Comparison of ENCODE assay signal across 1 cellular context in the genomic region with DNA sequence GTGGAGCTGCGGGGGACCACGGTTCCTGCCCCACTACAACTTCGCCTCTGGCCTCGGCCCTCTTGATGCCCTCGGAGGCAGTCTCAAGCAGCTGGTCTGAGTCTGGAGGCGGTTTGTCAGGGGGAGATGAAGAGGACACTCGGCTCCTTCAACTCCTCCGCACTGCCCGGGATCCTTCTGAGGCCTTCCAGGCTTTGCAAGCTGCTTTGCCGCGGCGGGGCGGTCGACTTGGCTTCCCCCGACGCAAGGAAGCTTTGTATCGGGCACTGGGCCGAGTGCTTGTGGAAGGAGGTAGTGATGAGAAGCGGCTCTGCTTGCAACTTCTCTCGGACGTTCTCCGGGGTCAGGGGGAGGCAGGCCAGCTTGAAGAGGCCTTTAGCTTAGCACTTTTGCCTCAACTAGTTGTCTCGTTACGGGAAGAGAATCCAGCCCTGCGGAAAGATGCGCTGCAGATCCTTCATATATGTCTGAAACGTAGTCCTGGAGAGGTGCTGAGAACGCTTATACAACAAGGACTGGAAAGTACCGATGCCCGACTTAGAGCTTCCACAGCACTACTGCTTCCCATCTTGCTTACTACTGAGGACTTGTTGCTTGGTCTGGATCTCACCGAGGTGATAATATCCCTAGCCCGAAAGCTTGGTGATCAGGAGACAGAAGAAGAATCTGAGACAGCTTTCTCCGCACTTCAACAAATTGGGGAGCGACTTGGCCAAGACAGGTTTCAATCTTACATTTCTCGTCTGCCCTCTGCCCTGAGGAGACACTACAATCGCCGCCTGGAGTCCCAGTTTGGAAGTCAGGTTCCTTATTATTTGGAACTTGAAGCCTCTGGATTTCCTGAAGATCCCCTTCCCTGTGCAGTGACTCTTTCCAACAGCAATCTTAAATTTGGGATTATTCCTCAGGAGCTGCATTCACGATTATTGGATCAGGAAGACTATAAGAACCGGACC.
TF ChIP-seq lines count a peak whose summit lies in the region.

No MANE protein-coding gene starts in this region.

TF ChIP-seq in K562, 482 proteins besides CTCF, POLR2A, EP300 and RAD21:
- TF ChIP-seq KAT7 (CRISPR knock-in tag; IDR thresholded peaks at IDR 0.05; ENCODE audit: borderline replicate concordance): no peak
- no peak for TF ChIP-seq ZNF165 (CRISPR knock-in tag; IDR thresholded peaks at IDR 0.05; ENCODE audit: borderline replicate concordance)
- TF ChIP-seq ZZZ3 (IDR thresholded peaks at IDR 0.05): no peak
- TF ChIP-seq HNRNPH1 (optimal IDR thresholded peaks at IDR 0.05; ENCODE audit: low read depth, low read length): no peak
- TF ChIP-seq, protein P1, sequence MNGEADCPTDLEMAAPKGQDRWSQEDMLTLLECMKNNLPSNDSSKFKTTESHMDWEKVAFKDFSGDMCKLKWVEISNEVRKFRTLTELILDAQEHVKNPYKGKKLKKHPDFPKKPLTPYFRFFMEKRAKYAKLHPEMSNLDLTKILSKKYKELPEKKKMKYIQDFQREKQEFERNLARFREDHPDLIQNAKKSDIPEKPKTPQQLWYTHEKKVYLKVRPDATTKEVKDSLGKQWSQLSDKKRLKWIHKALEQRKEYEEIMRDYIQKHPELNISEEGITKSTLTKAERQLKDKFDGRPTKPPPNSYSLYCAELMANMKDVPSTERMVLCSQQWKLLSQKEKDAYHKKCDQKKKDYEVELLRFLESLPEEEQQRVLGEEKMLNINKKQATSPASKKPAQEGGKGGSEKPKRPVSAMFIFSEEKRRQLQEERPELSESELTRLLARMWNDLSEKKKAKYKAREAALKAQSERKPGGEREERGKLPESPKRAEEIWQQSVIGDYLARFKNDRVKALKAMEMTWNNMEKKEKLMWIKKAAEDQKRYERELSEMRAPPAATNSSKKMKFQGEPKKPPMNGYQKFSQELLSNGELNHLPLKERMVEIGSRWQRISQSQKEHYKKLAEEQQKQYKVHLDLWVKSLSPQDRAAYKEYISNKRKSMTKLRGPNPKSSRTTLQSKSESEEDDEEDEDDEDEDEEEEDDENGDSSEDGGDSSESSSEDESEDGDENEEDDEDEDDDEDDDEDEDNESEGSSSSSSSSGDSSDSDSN (IDR thresholded peaks at IDR 0.05; ENCODE audit: borderline replicate concordance in 1 of 2, low read depth in 2 of 2, low read length in 2 of 2): 0 out of 4 replicates have a peak, but pooled peaks have one; percentile 17 to 35
- TF ChIP-seq, protein P2, sequence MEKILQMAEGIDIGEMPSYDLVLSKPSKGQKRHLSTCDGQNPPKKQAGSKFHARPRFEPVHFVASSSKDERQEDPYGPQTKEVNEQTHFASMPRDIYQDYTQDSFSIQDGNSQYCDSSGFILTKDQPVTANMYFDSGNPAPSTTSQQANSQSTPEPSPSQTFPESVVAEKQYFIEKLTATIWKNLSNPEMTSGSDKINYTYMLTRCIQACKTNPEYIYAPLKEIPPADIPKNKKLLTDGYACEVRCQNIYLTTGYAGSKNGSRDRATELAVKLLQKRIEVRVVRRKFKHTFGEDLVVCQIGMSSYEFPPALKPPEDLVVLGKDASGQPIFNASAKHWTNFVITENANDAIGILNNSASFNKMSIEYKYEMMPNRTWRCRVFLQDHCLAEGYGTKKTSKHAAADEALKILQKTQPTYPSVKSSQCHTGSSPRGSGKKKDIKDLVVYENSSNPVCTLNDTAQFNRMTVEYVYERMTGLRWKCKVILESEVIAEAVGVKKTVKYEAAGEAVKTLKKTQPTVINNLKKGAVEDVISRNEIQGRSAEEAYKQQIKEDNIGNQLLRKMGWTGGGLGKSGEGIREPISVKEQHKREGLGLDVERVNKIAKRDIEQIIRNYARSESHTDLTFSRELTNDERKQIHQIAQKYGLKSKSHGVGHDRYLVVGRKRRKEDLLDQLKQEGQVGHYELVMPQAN (IDR thresholded peaks at IDR 0.05; ENCODE audit: borderline replicate concordance): no peak
- TF ChIP-seq CHD1 (IDR thresholded peaks at IDR 0.05; ENCODE audit: low read length): peak; percentile 50
- no peak for TF ChIP-seq FOS (IDR thresholded peaks at IDR 0.05; ENCODE audit: extremely low read depth, insufficient read length)
- TF ChIP-seq, protein P3, sequence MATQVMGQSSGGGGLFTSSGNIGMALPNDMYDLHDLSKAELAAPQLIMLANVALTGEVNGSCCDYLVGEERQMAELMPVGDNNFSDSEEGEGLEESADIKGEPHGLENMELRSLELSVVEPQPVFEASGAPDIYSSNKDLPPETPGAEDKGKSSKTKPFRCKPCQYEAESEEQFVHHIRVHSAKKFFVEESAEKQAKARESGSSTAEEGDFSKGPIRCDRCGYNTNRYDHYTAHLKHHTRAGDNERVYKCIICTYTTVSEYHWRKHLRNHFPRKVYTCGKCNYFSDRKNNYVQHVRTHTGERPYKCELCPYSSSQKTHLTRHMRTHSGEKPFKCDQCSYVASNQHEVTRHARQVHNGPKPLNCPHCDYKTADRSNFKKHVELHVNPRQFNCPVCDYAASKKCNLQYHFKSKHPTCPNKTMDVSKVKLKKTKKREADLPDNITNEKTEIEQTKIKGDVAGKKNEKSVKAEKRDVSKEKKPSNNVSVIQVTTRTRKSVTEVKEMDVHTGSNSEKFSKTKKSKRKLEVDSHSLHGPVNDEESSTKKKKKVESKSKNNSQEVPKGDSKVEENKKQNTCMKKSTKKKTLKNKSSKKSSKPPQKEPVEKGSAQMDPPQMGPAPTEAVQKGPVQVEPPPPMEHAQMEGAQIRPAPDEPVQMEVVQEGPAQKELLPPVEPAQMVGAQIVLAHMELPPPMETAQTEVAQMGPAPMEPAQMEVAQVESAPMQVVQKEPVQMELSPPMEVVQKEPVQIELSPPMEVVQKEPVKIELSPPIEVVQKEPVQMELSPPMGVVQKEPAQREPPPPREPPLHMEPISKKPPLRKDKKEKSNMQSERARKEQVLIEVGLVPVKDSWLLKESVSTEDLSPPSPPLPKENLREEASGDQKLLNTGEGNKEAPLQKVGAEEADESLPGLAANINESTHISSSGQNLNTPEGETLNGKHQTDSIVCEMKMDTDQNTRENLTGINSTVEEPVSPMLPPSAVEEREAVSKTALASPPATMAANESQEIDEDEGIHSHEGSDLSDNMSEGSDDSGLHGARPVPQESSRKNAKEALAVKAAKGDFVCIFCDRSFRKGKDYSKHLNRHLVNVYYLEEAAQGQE (CRISPR knock-in tag; IDR thresholded peaks at IDR 0.05; ENCODE audit: low read depth): no peak
- TF ChIP-seq RBBP5 (IDR thresholded peaks at IDR 0.05; ENCODE audit: borderline replicate concordance, insufficient read depth, low read length, poor library complexity, severe bottlenecking): peak; percentile 36
- TF ChIP-seq ZNF253 (CRISPR knock-in tag; conservative IDR thresholded peaks at IDR 0.05): no peak
